ENCODE assay signal across 1 cellular context in genomic region chr9:35844628-35845301, GRCh38.
A peak's percentile ranks its signal among the peaks of the same experiment; 100 is the strongest.
TF ChIP-seq lines count a peak whose summit lies in the region.

No MANE protein-coding gene starts in this region.

TF ChIP-seq in GM23338, 12 proteins besides CTCF, POLR2A, EP300 and RAD21 (continued from another document):
- no peak for TF ChIP-seq ZNF462 (CRISPR knock-in tag; IDR thresholded peaks at IDR 0.05)
- TF ChIP-seq ETS1 (IDR thresholded peaks at IDR 0.05), result no peak
- no peak for TF ChIP-seq EZH2phosphoT487 (IDR thresholded peaks at IDR 0.05; ENCODE audit: unreplicated experiment)
- no peak for TF ChIP-seq EZH2 (IDR thresholded peaks at IDR 0.05; ENCODE audit: low read depth, unreplicated experiment)
- TF ChIP-seq NANOG (IDR thresholded peaks at IDR 0.05; ENCODE audit: borderline replicate concordance), result peak; percentile 52; the same call in 1 of the 2 replicates
- no peak for TF ChIP-seq STAT1 (IDR thresholded peaks at IDR 0.05; ENCODE audit: unreplicated experiment)
- TF ChIP-seq, protein P1, sequence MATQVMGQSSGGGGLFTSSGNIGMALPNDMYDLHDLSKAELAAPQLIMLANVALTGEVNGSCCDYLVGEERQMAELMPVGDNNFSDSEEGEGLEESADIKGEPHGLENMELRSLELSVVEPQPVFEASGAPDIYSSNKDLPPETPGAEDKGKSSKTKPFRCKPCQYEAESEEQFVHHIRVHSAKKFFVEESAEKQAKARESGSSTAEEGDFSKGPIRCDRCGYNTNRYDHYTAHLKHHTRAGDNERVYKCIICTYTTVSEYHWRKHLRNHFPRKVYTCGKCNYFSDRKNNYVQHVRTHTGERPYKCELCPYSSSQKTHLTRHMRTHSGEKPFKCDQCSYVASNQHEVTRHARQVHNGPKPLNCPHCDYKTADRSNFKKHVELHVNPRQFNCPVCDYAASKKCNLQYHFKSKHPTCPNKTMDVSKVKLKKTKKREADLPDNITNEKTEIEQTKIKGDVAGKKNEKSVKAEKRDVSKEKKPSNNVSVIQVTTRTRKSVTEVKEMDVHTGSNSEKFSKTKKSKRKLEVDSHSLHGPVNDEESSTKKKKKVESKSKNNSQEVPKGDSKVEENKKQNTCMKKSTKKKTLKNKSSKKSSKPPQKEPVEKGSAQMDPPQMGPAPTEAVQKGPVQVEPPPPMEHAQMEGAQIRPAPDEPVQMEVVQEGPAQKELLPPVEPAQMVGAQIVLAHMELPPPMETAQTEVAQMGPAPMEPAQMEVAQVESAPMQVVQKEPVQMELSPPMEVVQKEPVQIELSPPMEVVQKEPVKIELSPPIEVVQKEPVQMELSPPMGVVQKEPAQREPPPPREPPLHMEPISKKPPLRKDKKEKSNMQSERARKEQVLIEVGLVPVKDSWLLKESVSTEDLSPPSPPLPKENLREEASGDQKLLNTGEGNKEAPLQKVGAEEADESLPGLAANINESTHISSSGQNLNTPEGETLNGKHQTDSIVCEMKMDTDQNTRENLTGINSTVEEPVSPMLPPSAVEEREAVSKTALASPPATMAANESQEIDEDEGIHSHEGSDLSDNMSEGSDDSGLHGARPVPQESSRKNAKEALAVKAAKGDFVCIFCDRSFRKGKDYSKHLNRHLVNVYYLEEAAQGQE (IDR thresholded peaks at IDR 0.05; ENCODE audit: unreplicated experiment), result no peak
